In genomic region chr7:522071-522937, GRCh38 we compare ENCODE assay signal across 8 cellular contexts. TPM values are rescaled to one million over a fixed set of nuclear protein-coding genes. Genes with fewer than 3 reads are reported as not detected.
DNase-seq lines count a peak whose midpoint lies in the region; ATAC-seq, FAIRE-seq and TF ChIP-seq lines count a peak whose summit lies in the region.

No MANE protein-coding gene starts in this region.

- peak overlapping the region; percentile 63 for H3K14ac ChIP-seq in neuronal stem cell (ENCODE audit: low read length)

- no peak overlapping the region for H4K8ac ChIP-seq in neuronal stem cell (ENCODE audit: low read depth, low read length)

- H2BK15ac ChIP-seq in neuronal stem cell (ENCODE audit: low read length) = peak overlapping the region; percentile 37

- H3K27me3 ChIP-seq in foreskin keratinocyte = peaks cover 28% of the 10 kb centered on the region
- peaks cover 31 to 82% (median 59%) of the 10 kb centered on the region in 3 experiments for H3K27me3 ChIP-seq in neuronal stem cell (ENCODE audit: control insufficient read depth in 3 of 3, insufficient read depth in 3 of 3, low read depth in 1 of 3, low read length in 3 of 3)

- H3K4me2 ChIP-seq in neuronal stem cell (ENCODE audit: insufficient read depth, low read length, poor library complexity, severe bottlenecking) = peak overlapping the region; percentile 73

- no peaks in the 10 kb centered on the region for H3K79me1 ChIP-seq in neuronal stem cell (ENCODE audit: low read depth, low read length)

- peak overlapping the region in 1 of 2 donors; percentile 57 for H3K4me3 ChIP-seq in neuronal stem cell (ENCODE audit: low read length in 2 of 2)

- H3K36me3 ChIP-seq in ES-I3 (ENCODE audit: insufficient read depth, low read length) (no peaks in the 10 kb centered on the region), neuronal stem cell (replicated peaks in 1 of 2; ENCODE audit: control insufficient read depth in 2 of 2, insufficient read depth in 2 of 2, low read length in 2 of 2) (no peaks in the 10 kb centered on the region)

- peak; percentile 27 for TF ChIP-seq CTCF in foreskin keratinocyte (conservative IDR thresholded peaks at IDR 0.05)

- peak overlapping the region; percentile 99 for H2AK5ac ChIP-seq in neuronal stem cell (ENCODE audit: low read depth, low read length)

- H4K91ac ChIP-seq in neuronal stem cell (ENCODE audit: low read depth, low read length, poor library complexity) = no peak overlapping the region

- no peak overlapping the region for H3K4ac ChIP-seq in neuronal stem cell (ENCODE audit: low read length)

- DNase-seq in HTR-8/SVneo (ENCODE audit: insufficient read length, low spot score) = peak; percentile 56
- peak; percentile 26 for DNase-seq in activated CD4-positive, alpha-beta T cell treated with anti-CD3 and anti-CD28 coated beads for 48 hours
- DNase-seq in foreskin keratinocyte = no peak
- DNase-seq in neuronal stem cell (ENCODE audit: low spot score) = no peak
- DNase-seq in SHP77 treated with DMSO at 0.1 percent for 48 hours (lab: John Stamatoyannopoulos, UW) = no peak
- DNase-seq in effector CD8-positive, alpha-beta T cell (lab: John Stamatoyannopoulos, UW) = no peak

- peak overlapping the region; percentile 40 for H2AFZ ChIP-seq in neuronal stem cell (ENCODE audit: low read length)

- H3K18ac ChIP-seq in neuronal stem cell (ENCODE audit: low read length) = peak overlapping the region; percentile 85

- H2BK12ac ChIP-seq in neuronal stem cell (ENCODE audit: low read length) = no peak overlapping the region

- H3K27ac ChIP-seq in foreskin keratinocyte (no peak overlapping the region), neuronal stem cell (replicated peaks; ENCODE audit: low read length) (no peak overlapping the region)

- WGBS in neuronal stem cell (ENCODE audit: extremely low coverage in 2 of 2, insufficient read length in 2 of 2, insufficient replicate concordance in 1 of 2), 2 donors = no CpG with 5 or more reads among the region's 89 CpGs

- H3K9ac ChIP-seq in ES-I3 (ENCODE audit: low read depth, low read length) (peak overlapping the region; percentile 46), neuronal stem cell (ENCODE audit: low read depth, low read length, poor library complexity) (peak overlapping the region; percentile 44)

- peak overlapping the region; percentile 95 for H3K23ac ChIP-seq in neuronal stem cell (ENCODE audit: low read depth, low read length, poor library complexity)

- H3K9me3 ChIP-seq in ES-I3 (ENCODE audit: control insufficient read depth, insufficient read depth, low read length) (no peaks in the 10 kb centered on the region), neuronal stem cell (replicated peaks in 1 of 2; ENCODE audit: control insufficient read depth in 2 of 2, insufficient read depth in 1 of 2, low read depth in 1 of 2, low read length in 2 of 2) (no peaks in the 10 kb centered on the region)

- peak; percentile 85 for FAIRE-seq in HTR-8/SVneo (lab: Jason Lieb, UNC)

- H3K4me1 ChIP-seq in ES-I3 (ENCODE audit: insufficient read depth, low read length) (peaks cover 8% of the 10 kb centered on the region; the same call in 1 of the 2 replicates), foreskin keratinocyte (no peaks in the 10 kb centered on the region), neuronal stem cell (ENCODE audit: control insufficient read depth in 2 of 2, insufficient read depth in 1 of 2, low read depth in 1 of 2, low read length in 2 of 2) (peaks cover 7 to 14% of the 10 kb centered on the region in 2 donors)

- peak overlapping the region; percentile 35 for H2BK5ac ChIP-seq in neuronal stem cell (ENCODE audit: low read length)

- H2BK120ac ChIP-seq in neuronal stem cell (ENCODE audit: low read depth, low read length) = peak overlapping the region; percentile 96

- ATAC-seq in foreskin keratinocyte = peak; percentile 25
- ATAC-seq in GM19328 (IDR thresholded peaks at IDR 0.05; ENCODE audit: unreplicated experiment) = no peak

RNA-seq across cellular contexts. Expression of gene PDGFA, which starts 2.7 kb away (rescaled TPM):
- total RNA-seq in foreskin keratinocyte = 41.4 and 42.0 TPM in 2 replicates
- 21.1 and 22.2 TPM in 2 replicates for polyA plus RNA-seq in foreskin keratinocyte
- 6.2 TPM for polyA plus RNA-seq in neuronal stem cell (2013, experiment 1 of 2)
- 5.7 TPM for polyA plus RNA-seq in neuronal stem cell (2013, experiment 2 of 2)

Comparison
In these comparisons a context has a peak if more than half of its experiments do, and no peak if none do; other contexts are left out.
1. DNase-seq: peak in HTR-8/SVneo (single experiment) and activated CD4-positive, alpha-beta T cell treated with anti-CD3 and anti-CD28 coated beads for 48 hours (single experiment); none in foreskin keratinocyte (0 of 2), neuronal stem cell (single experiment), SHP77 treated with DMSO at 0.1 percent for 48 hours (single experiment) and effector CD8-positive, alpha-beta T cell (single experiment).